ENCODE assay signal across 8 cellular contexts in genomic region chr7:92133133-92133736, GRCh38. TPM values are rescaled to one million over a fixed set of nuclear protein-coding genes. Genes with fewer than 3 reads are reported as not detected.
DNase-seq lines count a peak whose midpoint lies in the region; ATAC-seq lines count a peak whose summit lies in the region.

No MANE protein-coding gene starts in this region.

- no peaks in the 10 kb centered on the region for H3K27me3 Mint-ChIP-seq in activated naive CD8-positive, alpha-beta T cell treated with anti-CD3 and anti-CD28 coated beads, Interleukin-2, amount 10 ng/mL, durations not matched to agents 7 days and 5 days
- H3K27me3 Mint-ChIP-seq in stimulated activated naive CD8-positive, alpha-beta T cell treated with anti-CD3 and anti-CD28 coated beads, Interleukin-15, amount 100 ng/mL, for 72 hours: no peaks in the 10 kb centered on the region

- H3K4me1 ChIP-seq in BLaER1: peaks cover 26% of the 10 kb centered on the region
- H3K4me1 ChIP-seq in iPS-18a (ENCODE audit: control insufficient read depth, low read depth, low read length): peaks cover 12% of the 10 kb centered on the region

- H3K4me2 ChIP-seq in BLaER1: peak overlapping the region; percentile 83

- H3K36me3 ChIP-seq in BLaER1: peaks cover 25% of the 10 kb centered on the region
- peaks cover 29% of the 10 kb centered on the region for H3K36me3 ChIP-seq in iPS-18a (ENCODE audit: control insufficient read depth, low read depth, low read length)

- H3K9me3 ChIP-seq in BLaER1 (no peaks in the 10 kb centered on the region), iPS-18a (ENCODE audit: control insufficient read depth, low read depth, low read length) (no peaks in the 10 kb centered on the region)

- H3K27ac ChIP-seq in BLaER1 (peak overlapping the region; percentile 91), iPS-18a (ENCODE audit: low read length) (no peak overlapping the region)

- peaks cover 19% of the 10 kb centered on the region; the same call in 1 of the 2 replicates for H4K20me1 ChIP-seq in BLaER1

- DNase-seq in HT1080 (ENCODE audit: low read depth): peak; percentile 18
- no peak for DNase-seq in activated naive CD8-positive, alpha-beta T cell treated with anti-CD3 and anti-CD28 coated beads, Interleukin-2, amount 10 ng/mL, durations not matched to agents 7 days and 5 days
- no peak for DNase-seq in stimulated activated naive CD8-positive, alpha-beta T cell treated with anti-CD3 and anti-CD28 coated beads, Interleukin-15, amount 100 ng/mL, for 72 hours
- DNase-seq in retina: no peak
- DNase-seq in NCI-H2196 (lab: John Stamatoyannopoulos, UW; ENCODE audit: unreplicated experiment): no peak

- H3K36me3 Mint-ChIP-seq in activated naive CD8-positive, alpha-beta T cell treated with anti-CD3 and anti-CD28 coated beads, Interleukin-2, amount 10 ng/mL, durations not matched to agents 7 days and 5 days: peaks cover 21% of the 10 kb centered on the region

- ATAC-seq in GM19463 (IDR thresholded peaks at IDR 0.05; ENCODE audit: unreplicated experiment): peak; percentile 19
- no peak for ATAC-seq in activated naive CD8-positive, alpha-beta T cell treated with anti-CD3 and anti-CD28 coated beads, Interleukin-2, amount 10 ng/mL, durations not matched to agents 7 days and 5 days (ENCODE audit: low read depth)
- ATAC-seq in stimulated activated naive CD8-positive, alpha-beta T cell treated with anti-CD3 and anti-CD28 coated beads, Interleukin-15, amount 100 ng/mL, for 72 hours: peak; percentile 57

- no peaks in the 10 kb centered on the region for H3K9me3 Mint-ChIP-seq in activated naive CD8-positive, alpha-beta T cell treated with anti-CD3 and anti-CD28 coated beads, Interleukin-2, amount 10 ng/mL, durations not matched to agents 7 days and 5 days
- no peaks in the 10 kb centered on the region for H3K9me3 Mint-ChIP-seq in stimulated activated naive CD8-positive, alpha-beta T cell treated with anti-CD3 and anti-CD28 coated beads, Interleukin-15, amount 100 ng/mL, for 72 hours

- POLR2A ChIA-PET in activated naive CD8-positive, alpha-beta T cell treated with anti-CD3 and anti-CD28 coated beads, Interleukin-2, amount 10 ng/mL, durations not matched to agents 7 days and 5 days (lab: Charles Lee): interaction anchor here (1.1 to 1.3 kb wide), 2 partner anchors 13 to 114 kb away, joined by 4 to 6 read pairs; no protein-coding TSS in a partner anchor

- peaks cover 24% of the 10 kb centered on the region for H3K4me1 Mint-ChIP-seq in activated naive CD8-positive, alpha-beta T cell treated with anti-CD3 and anti-CD28 coated beads, Interleukin-2, amount 10 ng/mL, durations not matched to agents 7 days and 5 days
- H3K4me1 Mint-ChIP-seq in stimulated activated naive CD8-positive, alpha-beta T cell treated with anti-CD3 and anti-CD28 coated beads, Interleukin-15, amount 100 ng/mL, for 72 hours: peaks cover 28% of the 10 kb centered on the region

- peak overlapping the region; percentile 89 for H3K4me3 ChIP-seq in BLaER1
- H3K4me3 ChIP-seq in iPS-18a (ENCODE audit: low read length): peak overlapping the region; percentile 86

- H3K27me3 ChIP-seq in BLaER1 (no peaks in the 10 kb centered on the region), iPS-18a (ENCODE audit: control insufficient read depth, insufficient read depth, low read length) (no peaks in the 10 kb centered on the region)

- H3K9ac ChIP-seq in BLaER1 (peak overlapping the region; percentile 87), iPS-18a (ENCODE audit: low read length) (peak overlapping the region; percentile 81)

- peak overlapping the region; percentile 94 for H3K4me3 Mint-ChIP-seq in activated naive CD8-positive, alpha-beta T cell treated with anti-CD3 and anti-CD28 coated beads, Interleukin-2, amount 10 ng/mL, durations not matched to agents 7 days and 5 days
- peak overlapping the region; percentile 92 to 99 for H3K4me3 Mint-ChIP-seq in stimulated activated naive CD8-positive, alpha-beta T cell treated with anti-CD3 and anti-CD28 coated beads, Interleukin-15, amount 100 ng/mL, for 72 hours

- peak overlapping the region; percentile 99 for H3K27ac Mint-ChIP-seq in activated naive CD8-positive, alpha-beta T cell treated with anti-CD3 and anti-CD28 coated beads, Interleukin-2, amount 10 ng/mL, durations not matched to agents 7 days and 5 days
- peak overlapping the region; percentile 99 for H3K27ac Mint-ChIP-seq in stimulated activated naive CD8-positive, alpha-beta T cell treated with anti-CD3 and anti-CD28 coated beads, Interleukin-15, amount 100 ng/mL, for 72 hours

RNA-seq across cellular contexts. Expression of gene CYP51A1, which starts 1.0 kb away (rescaled TPM):
- total RNA-seq in HT1080 (2014; rRNA removed; shearing (Covaris generic)): 135 and 139 TPM in 2 replicates
- 59.5 and 69.9 TPM in 2 replicates for polyA plus RNA-seq in HT1080 (2015; cell fraction: cytosol; rRNA removed)
- 59.5 and 62.2 TPM in 2 replicates for polyA plus RNA-seq in HT1080 (2015; cell fraction: nucleus; rRNA removed)
- total RNA-seq in activated naive CD8-positive, alpha-beta T cell treated with anti-CD3 and anti-CD28 coated beads, Interleukin-2, amount 10 ng/mL, durations not matched to agents 7 days and 5 days: 10 to 100 TPM; 26.8 to 29.1 TPM

RNA-seq across cellular contexts. Expression of gene LRRD1, which starts 45.7 kb away (rescaled TPM):
- 0.10 TPM in 1 of 2 replicates, not detected in the other for total RNA-seq in HT1080 (2014; rRNA removed; shearing (Covaris generic))
- polyA plus RNA-seq in HT1080 (2015; cell fraction: cytosol; rRNA removed): not detected in 2 replicates
- 0.11 TPM in 1 of 2 replicates, not detected in the other for polyA plus RNA-seq in HT1080 (2015; cell fraction: nucleus; rRNA removed)
- total RNA-seq in activated naive CD8-positive, alpha-beta T cell treated with anti-CD3 and anti-CD28 coated beads, Interleukin-2, amount 10 ng/mL, durations not matched to agents 7 days and 5 days: not detected
